8 cellular contexts compared by ENCODE assay signal in the genomic region with DNA sequence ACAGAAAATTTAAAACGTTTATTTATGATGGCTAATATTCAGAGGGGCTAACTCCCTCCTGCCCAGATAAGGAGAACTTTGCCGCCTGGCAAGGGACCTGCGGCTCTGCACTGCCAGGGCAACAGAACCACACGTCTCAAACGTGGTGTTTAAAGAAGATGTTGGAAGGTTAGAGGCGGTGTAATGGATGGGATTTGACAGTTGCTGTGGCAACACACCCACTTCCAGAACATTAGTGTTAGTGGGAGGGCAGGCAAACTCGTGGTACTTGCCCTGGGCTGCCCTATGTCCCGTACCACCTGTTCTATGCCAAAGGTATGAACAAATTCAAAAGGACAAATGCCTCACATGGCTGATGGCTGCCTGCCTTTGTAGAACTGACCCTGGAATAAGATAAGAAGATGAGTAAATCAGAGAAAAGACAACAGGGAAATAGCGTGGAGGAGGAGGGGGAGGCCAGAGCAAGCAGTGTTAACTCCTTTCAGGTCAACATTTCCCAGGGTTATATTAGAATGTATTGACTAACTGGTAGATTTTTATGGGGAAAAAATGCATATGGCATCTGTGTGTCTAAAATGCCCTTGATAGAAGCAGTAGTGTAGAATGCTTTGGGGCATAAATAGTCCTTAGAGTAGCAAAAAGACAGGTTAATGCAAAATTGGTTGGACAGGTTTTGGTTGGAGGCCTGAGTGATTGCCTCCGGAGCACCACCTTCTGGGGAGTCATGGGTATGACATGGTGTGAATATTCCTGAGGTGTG. TPM values are rescaled to one million over a fixed set of nuclear protein-coding genes. Genes with fewer than 3 reads are reported as not detected.
DNase-seq lines count a peak whose midpoint lies in the region; ATAC-seq and TF ChIP-seq lines count a peak whose summit lies in the region.

No MANE protein-coding gene starts in this region.

- BruUV-seq in OCI-LY7 (replicated peaks; lab: Mats Ljungman, UMichigan) = no TSS peak

- H3K36me3 Mint-ChIP-seq in CD4-positive, alpha-beta memory T cell = peaks cover 1 to 13% of the 10 kb centered on the region in 2 donors
- no peaks in the 10 kb centered on the region for H3K36me3 Mint-ChIP-seq in neural progenitor cell

- peak overlapping the region in 2 of 7 donors; percentile 10 to 24 for H3K27ac Mint-ChIP-seq in CD4-positive, alpha-beta memory T cell
- no peak overlapping the region for H3K27ac Mint-ChIP-seq in neural progenitor cell

- ATAC-seq in GM19455 (IDR thresholded peaks at IDR 0.05; ENCODE audit: unreplicated experiment) = peak; percentile 90
- peak; percentile 59 for ATAC-seq in HG03558 (IDR thresholded peaks at IDR 0.05; ENCODE audit: extremely low read depth, unreplicated experiment)
- ATAC-seq in upper lobe of left lung (ENCODE audit: low FRiP score in 2 of 2) = peak; percentile 77 to 90

- H3K4me1 ChIP-seq in CD4-positive, alpha-beta memory T cell (ENCODE audit: insufficient read depth, low read length) = no peaks in the 10 kb centered on the region
- H3K4me1 ChIP-seq in OCI-LY7 (ENCODE audit: insufficient read depth, low read length, poor library complexity, severe bottlenecking) (peaks cover 4% of the 10 kb centered on the region), esophagus squamous epithelium (peaks cover 0 to 38% (median 7%) of the 10 kb centered on the region in 3 donors), neural progenitor cell (no peaks in the 10 kb centered on the region), upper lobe of left lung (peaks cover 0 to 7% (median 2%) of the 10 kb centered on the region in 4 donors)

- H3K4me2 ChIP-seq in OCI-LY7 (ENCODE audit: low read length) = no peak overlapping the region
- no peak overlapping the region for H3K4me2 ChIP-seq in neural progenitor cell

- TF ChIP-seq POLR2A in esophagus squamous epithelium (IDR thresholded peaks at IDR 0.05) (no peak), upper lobe of left lung (IDR thresholded peaks at IDR 0.05) (no peak)

- WGBS in esophagus squamous epithelium, 2 donors = 32 to 47% methylated on average over 9 to 10 of the region's 10 CpGs
- 45 to 51% methylated on average over 10 of the region's 10 CpGs for WGBS in upper lobe of left lung, 2 donors

- no peak overlapping the region for H3K27ac ChIP-seq in CD4-positive, alpha-beta memory T cell (ENCODE audit: low read depth, low read length)
- H3K27ac ChIP-seq in OCI-LY7 (ENCODE audit: low read depth, low read length, poor library complexity, severe bottlenecking) = no peak overlapping the region
- peak overlapping the region; percentile 3 to 69 (median 58) for H3K27ac ChIP-seq in esophagus squamous epithelium
- no peak overlapping the region for H3K27ac ChIP-seq in neural progenitor cell
- peak overlapping the region in 1 of 4 donors; percentile 38 for H3K27ac ChIP-seq in upper lobe of left lung

- H3K9ac ChIP-seq in neural progenitor cell = no peak overlapping the region

- no peaks in the 10 kb centered on the region for H3K36me3 ChIP-seq in CD4-positive, alpha-beta memory T cell (ENCODE audit: insufficient read depth, low read length)
- H3K36me3 ChIP-seq in OCI-LY7 (ENCODE audit: insufficient read depth, low read length) (no peaks in the 10 kb centered on the region), esophagus squamous epithelium (peaks cover 0 to 69% (median 0%) of the 10 kb centered on the region in 3 donors), neural progenitor cell (no peaks in the 10 kb centered on the region), upper lobe of left lung (peaks cover 0 to 2% (median 0%) of the 10 kb centered on the region in 4 donors)

- no peaks in the 10 kb centered on the region for H3K27me3 Mint-ChIP-seq in CD4-positive, alpha-beta memory T cell
- H3K27me3 Mint-ChIP-seq in neural progenitor cell (ENCODE audit: insufficient read depth, low read depth) = peaks cover 2% of the 10 kb centered on the region

- no peaks in the 10 kb centered on the region for H3K9me2 ChIP-seq in OCI-LY7 (ENCODE audit: insufficient read depth, low read length)

- peak in 4 of 5 donors; percentile 58 to 64 (median 64) for DNase-seq in CD4-positive, alpha-beta memory T cell
- DNase-seq in OCI-LY7 (ENCODE audit: low spot score) (peak; percentile 67), activated T-cell treated with anti-CD3 and anti-CD28 coated beads for 48 hours (ENCODE audit: low read depth) (peak; percentile 46), esophagus squamous epithelium (lab: John Stamatoyannopoulos, UW) (no peak), neural progenitor cell (ENCODE audit: low spot score) (peak; percentile 59), upper lobe of left lung (peak in 1 of 2 donors; percentile 43)

- no peak for TF ChIP-seq EP300 in upper lobe of left lung (IDR thresholded peaks at IDR 0.05)

- no peak overlapping the region for H3K4me3 Mint-ChIP-seq in CD4-positive, alpha-beta memory T cell
- no peak overlapping the region for H3K4me3 Mint-ChIP-seq in neural progenitor cell

- no peaks in the 10 kb centered on the region for H3K79me2 ChIP-seq in OCI-LY7 (ENCODE audit: insufficient read depth, low read depth, low read length)
- H3K79me2 ChIP-seq in neural progenitor cell (ENCODE audit: low read depth) = no peaks in the 10 kb centered on the region

- intact Hi-C loops in CD4-positive, alpha-beta memory T cell (cut with micrococcal nuclease) = loop anchor here (1.0 kb wide), 4 partner anchors 64 to 302 kb away; no protein-coding TSS in a partner anchor
- intact Hi-C loops in OCI-LY7 (cut with micrococcal nuclease; ENCODE audit: unreplicated experiment) = loop anchor here (1.0 to 5.0 kb wide), 4 partner anchors 217 to 302 kb away; a partner anchor contains a TSS
- intact Hi-C loops in esophagus squamous epithelium (cut with DNase I) = no loop called here

- H2AFZ ChIP-seq in OCI-LY7 (ENCODE audit: low read length) (peak overlapping the region; percentile 55; the same call in 1 of the 2 replicates), neural progenitor cell (replicated peaks) (peak overlapping the region; percentile 30)

- POLR2A ChIA-PET in CD4-positive, alpha-beta memory T cell (lab: Charles Lee; ENCODE audit: partially characterized antibody) = no interaction called here
- POLR2A ChIA-PET in OCI-LY7 (lab: Charles Lee) = no interaction called here

- H3K27me3 ChIP-seq in CD4-positive, alpha-beta memory T cell (ENCODE audit: insufficient read depth, low read length) = no peaks in the 10 kb centered on the region
- H3K27me3 ChIP-seq in esophagus squamous epithelium = no peaks in the 10 kb centered on the region
- no peaks in the 10 kb centered on the region for H3K27me3 ChIP-seq in neural progenitor cell
- H3K27me3 ChIP-seq in upper lobe of left lung = no peaks in the 10 kb centered on the region

- no peaks in the 10 kb centered on the region for H3K9me3 ChIP-seq in CD4-positive, alpha-beta memory T cell (ENCODE audit: control insufficient read depth in 1 of 2, low read length in 2 of 2)
- no peaks in the 10 kb centered on the region for H3K9me3 ChIP-seq in OCI-LY7 (ENCODE audit: low read length)
- no peaks in the 10 kb centered on the region for H3K9me3 ChIP-seq in esophagus squamous epithelium
- no peaks in the 10 kb centered on the region for H3K9me3 ChIP-seq in neural progenitor cell (ENCODE audit: low read depth)
- H3K9me3 ChIP-seq in upper lobe of left lung = no peaks in the 10 kb centered on the region

- peaks cover 0 to 2% (median 0%) of the 10 kb centered on the region in 8 donors for H3K9me3 Mint-ChIP-seq in CD4-positive, alpha-beta memory T cell
- no peaks in the 10 kb centered on the region for H3K9me3 Mint-ChIP-seq in neural progenitor cell

- H3F3A ChIP-seq in neural progenitor cell (ENCODE audit: low read depth) = no peaks in the 10 kb centered on the region

- H4K20me1 ChIP-seq in OCI-LY7 (ENCODE audit: insufficient read depth, low read length) = no peaks in the 10 kb centered on the region
- H4K20me1 ChIP-seq in neural progenitor cell (ENCODE audit: low read depth) = no peaks in the 10 kb centered on the region

- CTCF ChIA-PET in CD4-positive, alpha-beta memory T cell (lab: Charles Lee; ENCODE audit: partially characterized antibody) = interaction anchor here (0.6 to 3.1 kb wide), 23 partner anchors 13 to 309 kb away, joined by 3 to 67 read pairs (median 4); a partner anchor contains a TSS
- CTCF ChIA-PET in OCI-LY7 (lab: Charles Lee; ENCODE audit: unreplicated experiment) = no interaction called here

- peak; percentile 91 for TF ChIP-seq CTCF in OCI-LY7 (conservative IDR thresholded peaks at IDR 0.05; ENCODE audit: low read length)
- peak; percentile 77 to 90 (median 86) for TF ChIP-seq CTCF in esophagus squamous epithelium (IDR thresholded peaks at IDR 0.05)
- TF ChIP-seq CTCF in neural progenitor cell (IDR thresholded peaks at IDR 0.05) = peak; percentile 71
- peak; percentile 47 to 77 (median 68) for TF ChIP-seq CTCF in upper lobe of left lung (IDR thresholded peaks at IDR 0.05)

- peaks cover 0 to 5% (median under 1%) of the 10 kb centered on the region in 4 donors for H3K4me1 Mint-ChIP-seq in CD4-positive, alpha-beta memory T cell
- H3K4me1 Mint-ChIP-seq in neural progenitor cell = no peaks in the 10 kb centered on the region

- no peak overlapping the region for H3K4me3 ChIP-seq in CD4-positive, alpha-beta memory T cell (ENCODE audit: low read length in 2 of 2)
- H3K4me3 ChIP-seq in OCI-LY7 (ENCODE audit: low read depth, low read length, poor library complexity, severe bottlenecking) (no peak overlapping the region), esophagus squamous epithelium (no peak overlapping the region), neural progenitor cell (no peak overlapping the region), upper lobe of left lung (no peak overlapping the region)

RNA-seq across cellular contexts. Expression of a gene that starts 30.8 kb away (rescaled TPM):
- 1 to 10 TPM; 3.5 to 3.9 TPM for total RNA-seq in CD4-positive, alpha-beta memory T cell
- 1 to 10 TPM; 3.2 to 3.7 TPM for polyA plus RNA-seq in CD4-positive, alpha-beta memory T cell
- 0.13 TPM in 1 of 2 replicates, not detected in the other for total RNA-seq in OCI-LY7 (2014; rRNA removed; shearing (Covaris generic))
- total RNA-seq in OCI-LY7 (2022) (not detected in 2 replicates), esophagus squamous epithelium (10 to 100 TPM in 3 of 4 donors, 1 to 10 TPM in 1; 7.7 to 55.1 (median 22.8) TPM), neural progenitor cell (ENCODE audit: low replicate concordance) (0.06 and 0.11 TPM in 2 replicates), upper lobe of left lung (10 to 100 TPM; 19.9 to 45.1 (median 26.1) TPM)

Comparison
In these comparisons a context has a peak if more than half of its experiments do, and no peak if none do; other contexts are left out.
1. H3K27ac ChIP-seq: peak in esophagus squamous epithelium (4 of 4); none in CD4-positive, alpha-beta memory T cell (single experiment), OCI-LY7 (single experiment) and neural progenitor cell (single experiment).
2. Peak in every context shown above with its lines, with median percentiles within 50 percentile points of each other: ATAC-seq and CTCF ChIP-seq.